ENCODE assay signal across 8 cellular contexts in genomic region chr7:116786791-116787443, GRCh38.
DNase-seq lines count a peak whose midpoint lies in the region; ATAC-seq and TF ChIP-seq lines count a peak whose summit lies in the region.

No MANE protein-coding gene starts in this region.

- POLR2A ChIA-PET in CD4-positive, alpha-beta T cell (lab: Charles Lee), result no interaction called here

- no peak for TF ChIP-seq CTCF in CD4-positive, alpha-beta T cell (IDR thresholded peaks at IDR 0.05)

- no peak overlapping the region for H3K27ac Mint-ChIP-seq in stimulated activated memory B cell treated with anti-CD40 and anti-IgM and Interleukin-4, amounts not matched to agents 10 μg/mL and 1 μg/mL and 100 μg/mL, for 72 hours
- no peak overlapping the region for H3K27ac Mint-ChIP-seq in CD4-positive, alpha-beta T cell

- no peaks in the 10 kb centered on the region for H3K9me3 ChIP-seq in CD4-positive, alpha-beta T cell (ENCODE audit: control insufficient read depth, low read length)

- H3K27me3 Mint-ChIP-seq in stimulated activated memory B cell treated with anti-CD40 and anti-IgM and Interleukin-4, amounts not matched to agents 10 μg/mL and 1 μg/mL and 100 μg/mL, for 72 hours, result no peaks in the 10 kb centered on the region
- no peaks in the 10 kb centered on the region for H3K27me3 Mint-ChIP-seq in CD4-positive, alpha-beta T cell

- ATAC-seq in GM18520 (IDR thresholded peaks at IDR 0.05; ENCODE audit: unreplicated experiment) (peak; percentile 99), HG02852 (IDR thresholded peaks at IDR 0.05; ENCODE audit: unreplicated experiment) (peak; percentile 99)
- peak; percentile 96 for ATAC-seq in stimulated activated memory B cell treated with anti-CD40 and anti-IgM and Interleukin-4, amounts not matched to agents 10 μg/mL and 1 μg/mL and 100 μg/mL, for 72 hours
- no peak for ATAC-seq in CD4-positive, alpha-beta T cell (ENCODE audit: poor library complexity)

- no peaks in the 10 kb centered on the region for H3K9me3 Mint-ChIP-seq in stimulated activated memory B cell treated with anti-CD40 and anti-IgM and Interleukin-4, amounts not matched to agents 10 μg/mL and 1 μg/mL and 100 μg/mL, for 72 hours
- no peaks in the 10 kb centered on the region for H3K9me3 Mint-ChIP-seq in CD4-positive, alpha-beta T cell

- H3K4me1 Mint-ChIP-seq in stimulated activated memory B cell treated with anti-CD40 and anti-IgM and Interleukin-4, amounts not matched to agents 10 μg/mL and 1 μg/mL and 100 μg/mL, for 72 hours, result no peaks in the 10 kb centered on the region
- no peaks in the 10 kb centered on the region for H3K4me1 Mint-ChIP-seq in CD4-positive, alpha-beta T cell (ENCODE audit: low read depth)

- CTCF ChIA-PET in CD4-positive, alpha-beta T cell (lab: Charles Lee), result no interaction called here

- peak; percentile 19 for DNase-seq in COR-L47 (lab: John Stamatoyannopoulos, UW)
- peak; percentile 73 for DNase-seq in NOMO-1 treated with DMSO at 0.1 percent for 48 hours (lab: John Stamatoyannopoulos, UW; ENCODE audit: unreplicated experiment)
- DNase-seq in fibroblast of peridontal ligament (ENCODE audit: extremely low read depth), result peak; percentile 42
- DNase-seq in CD4-positive, alpha-beta T cell, result no peak
- DNase-seq in activated effector memory CD4-positive, alpha-beta T cell treated with Interleukin-2 at 50 U/mL for 16 hours, result no peak

- no peaks in the 10 kb centered on the region for H3K36me3 Mint-ChIP-seq in stimulated activated memory B cell treated with anti-CD40 and anti-IgM and Interleukin-4, amounts not matched to agents 10 μg/mL and 1 μg/mL and 100 μg/mL, for 72 hours
- no peaks in the 10 kb centered on the region for H3K36me3 Mint-ChIP-seq in CD4-positive, alpha-beta T cell (ENCODE audit: low read depth)

- no peaks in the 10 kb centered on the region for H3K27me3 ChIP-seq in CD4-positive, alpha-beta T cell (ENCODE audit: control insufficient read depth, insufficient read depth, low read length)

- H3K27ac ChIP-seq in CD4-positive, alpha-beta T cell (ENCODE audit: low read depth, low read length), result no peak overlapping the region

- intact Hi-C loops in CD4-positive, alpha-beta T cell (cut with DNase I, micrococcal nuclease), result no loop called here

- H3K4me3 Mint-ChIP-seq in stimulated activated memory B cell treated with anti-CD40 and anti-IgM and Interleukin-4, amounts not matched to agents 10 μg/mL and 1 μg/mL and 100 μg/mL, for 72 hours, result no peak overlapping the region
- H3K4me3 Mint-ChIP-seq in CD4-positive, alpha-beta T cell, result no peak overlapping the region

Comparison
In these comparisons a context has a peak if more than half of its experiments do, and no peak if none do; other contexts are left out.
1. DNase-seq: peak in COR-L47 (single experiment), NOMO-1 treated with DMSO at 0.1 percent for 48 hours (single experiment) and fibroblast of peridontal ligament (single experiment); none in CD4-positive, alpha-beta T cell (0 of 10) and activated effector memory CD4-positive, alpha-beta T cell treated with Interleukin-2 at 50 U/mL for 16 hours (single experiment).